19 cellular contexts compared by ENCODE assay signal in genomic region chr2:239832101-239832994, GRCh38.
DNase-seq lines count a peak whose midpoint lies in the region; ATAC-seq and TF ChIP-seq lines count a peak whose summit lies in the region.
"Had no signal": no experiment of that assay in that cellular context is flagged by ENCODE, and none has a peak within 500 bp of the region (broad histone marks: within the 10 kb centered on the region; RNA-seq: fewer than 3 reads in every experiment).

No MANE protein-coding gene starts in this region.

- no peaks in the 10 kb centered on the region for H3K36me3 Mint-ChIP-seq in activated CD8-positive, alpha-beta T cell treated with anti-CD3 and anti-CD28 coated beads, Interleukin-2, amount 10 ng/mL, durations not matched to agents 7 days and 5 days (ENCODE audit: low read depth)
- no peaks in the 10 kb centered on the region for H3K36me3 Mint-ChIP-seq in activated CD8-positive, alpha-beta T cell treated with anti-CD3 and anti-CD28 coated beads for 36 hours (ENCODE audit: low read depth)
- H3K36me3 Mint-ChIP-seq in glutamatergic neuron (ENCODE audit: unreplicated experiment), result peaks cover 18% of the 10 kb centered on the region
- H3K36me3 Mint-ChIP-seq: activated naive CD4-positive, alpha-beta T cell treated with anti-CD3 and anti-CD28 coated beads, Interleukin-2, amount 50 U/mL, for 24 hours; immature natural killer cell had no signal

- H3K9me3 Mint-ChIP-seq in activated CD8-positive, alpha-beta T cell treated with anti-CD3 and anti-CD28 coated beads, Interleukin-2, amount 10 ng/mL, durations not matched to agents 7 days and 5 days (ENCODE audit: insufficient read depth), result no peaks in the 10 kb centered on the region
- H3K9me3 Mint-ChIP-seq in activated CD8-positive, alpha-beta T cell treated with anti-CD3 and anti-CD28 coated beads for 36 hours, result no peaks in the 10 kb centered on the region
- peaks cover 12% of the 10 kb centered on the region for H3K9me3 Mint-ChIP-seq in glutamatergic neuron (ENCODE audit: unreplicated experiment)
- H3K9me3 Mint-ChIP-seq: activated CD4-positive, alpha-beta T cell treated with anti-CD3 and anti-CD28 coated beads, Interleukin-2, amount 10 ng/mL, durations not matched to agents 24 days and 14 days; activated naive CD4-positive, alpha-beta T cell treated with anti-CD3 and anti-CD28 coated beads, Interleukin-2, amount 50 U/mL, for 24 hours; effector memory CD8-positive, alpha-beta T cell; immature natural killer cell had no signal

- peak; percentile 17 for DNase-seq in activated CD8-positive, alpha-beta T cell treated with anti-CD3 and anti-CD28 coated beads, Interleukin-2, amount 10 ng/mL, durations not matched to agents 7 days and 5 days
- no peak for DNase-seq in activated CD8-positive, alpha-beta T cell treated with anti-CD3 and anti-CD28 coated beads for 36 hours
- DNase-seq in SK-MEL-5 (ENCODE audit: low read depth, low spot score), result peak; percentile 48
- no peak for DNase-seq in glutamatergic neuron
- DNase-seq in sciatic nerve (ENCODE audit: low spot score), result peak; percentile 32
- no peak for DNase-seq in NCI-H128 (lab: John Stamatoyannopoulos, UW; ENCODE audit: unreplicated experiment)
- no peak for DNase-seq in NCI-H1092 (lab: John Stamatoyannopoulos, UW)
- DNase-seq: activated CD4-positive, alpha-beta T cell treated with anti-CD3 and anti-CD28 coated beads, Interleukin-2, amount 10 ng/mL, durations not matched to agents 24 days and 14 days; activated T-cell treated with anti-CD3 and anti-CD28 coated beads, Interleukin-2, amount 50 U/mL, for 4 hours; Calu3; effector memory CD8-positive, alpha-beta T cell; immature natural killer cell; left ventricle myocardium superior; NCI-H1417; nucleus accumbens; substantia nigra had no signal

- intact Hi-C loops in activated CD8-positive, alpha-beta T cell treated with anti-CD3 and anti-CD28 coated beads for 36 hours (cut with micrococcal nuclease), result no loop called here
- intact Hi-C loops in sciatic nerve (cut with DNase I), result no loop called here

- no peak overlapping the region for H3K4me3 Mint-ChIP-seq in activated CD8-positive, alpha-beta T cell treated with anti-CD3 and anti-CD28 coated beads, Interleukin-2, amount 10 ng/mL, durations not matched to agents 7 days and 5 days
- H3K4me3 Mint-ChIP-seq in activated CD8-positive, alpha-beta T cell treated with anti-CD3 and anti-CD28 coated beads for 36 hours, result no peak overlapping the region
- no peak overlapping the region for H3K4me3 Mint-ChIP-seq in glutamatergic neuron (ENCODE audit: unreplicated experiment)
- H3K4me3 Mint-ChIP-seq: activated CD4-positive, alpha-beta T cell treated with anti-CD3 and anti-CD28 coated beads, Interleukin-2, amount 10 ng/mL, durations not matched to agents 24 days and 14 days; activated naive CD4-positive, alpha-beta T cell treated with anti-CD3 and anti-CD28 coated beads, Interleukin-2, amount 50 U/mL, for 24 hours; activated T-cell treated with anti-CD3 and anti-CD28 coated beads, Interleukin-2, amount 50 U/mL, for 4 hours; effector memory CD8-positive, alpha-beta T cell; immature natural killer cell had no signal

- POLR2A ChIA-PET in activated CD8-positive, alpha-beta T cell treated with anti-CD3 and anti-CD28 coated beads, Interleukin-2, amount 10 ng/mL, durations not matched to agents 7 days and 5 days (lab: Charles Lee), result no interaction called here
- POLR2A ChIA-PET in activated CD8-positive, alpha-beta T cell treated with anti-CD3 and anti-CD28 coated beads for 36 hours (lab: Charles Lee), result no interaction called here

- no peaks in the 10 kb centered on the region for H3K27me3 Mint-ChIP-seq in activated CD8-positive, alpha-beta T cell treated with anti-CD3 and anti-CD28 coated beads, Interleukin-2, amount 10 ng/mL, durations not matched to agents 7 days and 5 days (ENCODE audit: low read depth)
- H3K27me3 Mint-ChIP-seq in activated CD8-positive, alpha-beta T cell treated with anti-CD3 and anti-CD28 coated beads for 36 hours, result no peaks in the 10 kb centered on the region
- H3K27me3 Mint-ChIP-seq in glutamatergic neuron (ENCODE audit: unreplicated experiment), result peaks cover 7% of the 10 kb centered on the region
- H3K27me3 Mint-ChIP-seq: activated CD4-positive, alpha-beta T cell treated with anti-CD3 and anti-CD28 coated beads, Interleukin-2, amount 10 ng/mL, durations not matched to agents 24 days and 14 days had no signal

- CTCF ChIA-PET in activated CD8-positive, alpha-beta T cell treated with anti-CD3 and anti-CD28 coated beads, Interleukin-2, amount 10 ng/mL, durations not matched to agents 7 days and 5 days (lab: Charles Lee), result no interaction called here
- CTCF ChIA-PET in activated CD8-positive, alpha-beta T cell treated with anti-CD3 and anti-CD28 coated beads for 36 hours (lab: Charles Lee), result interaction anchor here (1.4 kb wide), 1 partner anchor 9 kb away, joined by 3 read pairs; no protein-coding TSS in a partner anchor

- no peak overlapping the region for H3K27ac Mint-ChIP-seq in activated CD8-positive, alpha-beta T cell treated with anti-CD3 and anti-CD28 coated beads, Interleukin-2, amount 10 ng/mL, durations not matched to agents 7 days and 5 days
- H3K27ac Mint-ChIP-seq in activated CD8-positive, alpha-beta T cell treated with anti-CD3 and anti-CD28 coated beads for 36 hours, result no peak overlapping the region
- H3K27ac Mint-ChIP-seq in glutamatergic neuron (ENCODE audit: unreplicated experiment), result peak overlapping the region; percentile 76
- H3K27ac Mint-ChIP-seq: activated CD4-positive, alpha-beta T cell treated with anti-CD3 and anti-CD28 coated beads, Interleukin-2, amount 10 ng/mL, durations not matched to agents 24 days and 14 days; activated naive CD4-positive, alpha-beta T cell treated with anti-CD3 and anti-CD28 coated beads, Interleukin-2, amount 50 U/mL, for 24 hours; immature natural killer cell had no signal

- no peaks in the 10 kb centered on the region for H3K4me1 Mint-ChIP-seq in activated CD8-positive, alpha-beta T cell treated with anti-CD3 and anti-CD28 coated beads, Interleukin-2, amount 10 ng/mL, durations not matched to agents 7 days and 5 days (ENCODE audit: low read depth)
- H3K4me1 Mint-ChIP-seq in activated CD8-positive, alpha-beta T cell treated with anti-CD3 and anti-CD28 coated beads for 36 hours (ENCODE audit: low read depth), result no peaks in the 10 kb centered on the region
- peaks cover 15% of the 10 kb centered on the region for H3K4me1 Mint-ChIP-seq in glutamatergic neuron (ENCODE audit: low read depth, unreplicated experiment)
- H3K4me1 Mint-ChIP-seq: activated CD4-positive, alpha-beta T cell treated with anti-CD3 and anti-CD28 coated beads, Interleukin-2, amount 10 ng/mL, durations not matched to agents 24 days and 14 days; activated naive CD4-positive, alpha-beta T cell treated with anti-CD3 and anti-CD28 coated beads, Interleukin-2, amount 50 U/mL, for 24 hours; immature natural killer cell had no signal

- no peak for TF ChIP-seq CTCF in activated CD8-positive, alpha-beta T cell treated with anti-CD3 and anti-CD28 coated beads for 36 hours (IDR thresholded peaks at IDR 0.05)
- no peak for TF ChIP-seq CTCF in glutamatergic neuron (IDR thresholded peaks at IDR 0.05; ENCODE audit: partially characterized antibody, unreplicated experiment)

- in situ Hi-C loops in SK-MEL-5 (cut with HindIII; ENCODE audit: low pct_unique_long_range_greater_than_20kb, low sequenced_read_pairs), result no loop called here

- no peak for ATAC-seq in activated CD8-positive, alpha-beta T cell treated with anti-CD3 and anti-CD28 coated beads, Interleukin-2, amount 10 ng/mL, durations not matched to agents 7 days and 5 days
- ATAC-seq in activated CD8-positive, alpha-beta T cell treated with anti-CD3 and anti-CD28 coated beads for 36 hours, result no peak
- ATAC-seq in sciatic nerve (no peak), GM21825 (IDR thresholded peaks at IDR 0.05; ENCODE audit: unreplicated experiment) (no peak)
- ATAC-seq: activated T-cell treated with anti-CD3 and anti-CD28 coated beads, Interleukin-2, amount 50 U/mL, for 4 hours; effector memory CD8-positive, alpha-beta T cell; HepG2 had no signal

Comparison
In these comparisons a context has a peak if more than half of its experiments do, and no peak if none do; other contexts are left out.
1. DNase-seq: peak in activated CD8-positive, alpha-beta T cell treated with anti-CD3 and anti-CD28 coated beads, Interleukin-2, amount 10 ng/mL, durations not matched to agents 7 days and 5 days (single experiment), SK-MEL-5 (single experiment) and sciatic nerve (single experiment); none in activated CD8-positive, alpha-beta T cell treated with anti-CD3 and anti-CD28 coated beads for 36 hours (single experiment), glutamatergic neuron (single experiment), NCI-H128 (single experiment) and NCI-H1092 (single experiment).